In the genomic region with DNA sequence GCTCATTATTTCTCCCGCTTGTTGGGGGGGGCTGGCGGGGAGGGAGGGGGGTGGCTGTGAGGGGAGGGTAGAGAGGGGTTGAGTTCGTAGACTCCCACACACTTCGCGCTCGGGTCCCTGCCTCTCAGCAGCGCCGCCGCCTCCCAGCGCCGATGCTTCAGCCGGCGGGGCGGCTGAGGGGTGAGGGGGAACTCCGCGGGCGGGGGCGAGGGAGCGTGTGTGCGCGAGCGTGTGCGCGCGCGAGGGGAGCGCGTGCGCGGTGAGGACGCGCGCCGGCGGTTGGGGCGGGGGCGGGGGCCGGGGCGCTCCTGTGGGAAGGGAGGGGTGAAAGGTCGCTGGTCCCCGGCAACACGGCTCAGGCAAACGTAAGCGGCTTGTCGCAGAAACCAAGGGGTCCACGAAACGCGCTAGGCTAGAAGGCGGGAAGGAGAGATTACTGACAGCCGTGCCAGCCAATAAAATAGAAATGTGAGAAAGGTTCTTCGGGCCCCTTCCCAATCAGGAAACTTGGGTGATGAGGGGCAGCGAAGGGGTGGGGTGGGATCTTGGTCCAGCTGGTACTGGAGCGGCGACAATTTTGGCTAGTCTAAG, we compare ENCODE assay signal across 8 cellular contexts. TPM values are rescaled to one million over a fixed set of nuclear protein-coding genes. Genes with fewer than 3 reads are reported as not detected.
DNase-seq lines count a peak whose midpoint lies in the region; ATAC-seq, FAIRE-seq and TF ChIP-seq lines count a peak whose summit lies in the region.

No MANE protein-coding gene starts in this region.

- H3K9ac ChIP-seq in endothelial cell of umbilical vein (replicated peaks; ENCODE audit: extremely low read depth, insufficient read depth, low read length) = peak overlapping the region; percentile 20

- H3K79me2 ChIP-seq in endothelial cell of umbilical vein (ENCODE audit: control insufficient read depth, insufficient read depth, low read length) = no peaks in the 10 kb centered on the region

- peak overlapping the region; percentile 99 for H2AFZ ChIP-seq in endothelial cell of umbilical vein (ENCODE audit: low read depth, low read length)

- ATAC-seq in T-cell (replicated peaks in 1 of 4) (peak in 3 of 4 experiments; percentile 35 to 59 (median 36)), GM19452 (IDR thresholded peaks at IDR 0.05; ENCODE audit: unreplicated experiment) (no peak)

- no peak for FAIRE-seq in endothelial cell of umbilical vein (lab: Jason Lieb, UNC)

- POLR2A ChIA-PET in T-cell (lab: Charles Lee) = no interaction called here
- POLR2A ChIA-PET in endothelial cell of umbilical vein (lab: Charles Lee) = no interaction called here

- peak overlapping the region; percentile 55 to 98 (median 98) for H3K4me3 ChIP-seq in endothelial cell of umbilical vein (replicated peaks in 1 of 3; ENCODE audit: insufficient read depth in 1 of 3, low read depth in 1 of 3, low read length in 3 of 3)

- H3K27ac ChIP-seq in endothelial cell of umbilical vein (ENCODE audit: insufficient read depth, low read depth, low read length) = no peak overlapping the region
- H3K27ac ChIP-seq in temporal lobe (ENCODE audit: low read depth, low read length) = peak overlapping the region; percentile 96

- no TSS peak for BruUV-seq in endothelial cell of umbilical vein (replicated peaks; lab: Mats Ljungman, UMichigan)

- no peaks in the 10 kb centered on the region for H3K36me3 ChIP-seq in endothelial cell of umbilical vein (ENCODE audit: control insufficient read depth in 2 of 2, extremely low read depth in 1 of 2, insufficient read depth in 2 of 2, low read length in 2 of 2)

- no peaks in the 10 kb centered on the region for H4K20me1 ChIP-seq in endothelial cell of umbilical vein (replicated peaks; ENCODE audit: control insufficient read depth, extremely low read depth, insufficient read depth, low read length)

- H3K36me3 Mint-ChIP-seq in T-cell = no peaks in the 10 kb centered on the region

- H3K9me3 ChIP-seq in endothelial cell of umbilical vein (replicated peaks; ENCODE audit: control insufficient read depth, insufficient read depth, low read length) = no peaks in the 10 kb centered on the region

- H3K9me1 ChIP-seq in endothelial cell of umbilical vein (replicated peaks; ENCODE audit: control insufficient read depth, extremely low read depth, insufficient read depth, low read length) = no peaks in the 10 kb centered on the region

- H3K4me1 Mint-ChIP-seq in T-cell = no peaks in the 10 kb centered on the region

- TF ChIP-seq CTCF in GM10266 (IDR thresholded peaks at IDR 0.05; ENCODE audit: control insufficient read depth, insufficient read depth, low read depth, missing control alignments) (no peak), endothelial cell of umbilical vein (IDR thresholded peaks at IDR 0.05; ENCODE audit: extremely low read depth in 1 of 2, insufficient read depth in 1 of 2, low read depth in 1 of 2, low read length in 2 of 2) (no peak)

- peaks cover 8 to 18% of the 10 kb centered on the region in 2 experiments for H3K27me3 ChIP-seq in endothelial cell of umbilical vein (ENCODE audit: control insufficient read depth in 2 of 2, insufficient read depth in 2 of 2, low read length in 2 of 2)

- peaks cover 5% of the 10 kb centered on the region for H3K4me1 ChIP-seq in endothelial cell of umbilical vein (ENCODE audit: control insufficient read depth, extremely low read depth, insufficient read depth, low read length)

- H3K27me3 Mint-ChIP-seq in T-cell = peaks cover 31 to 34% of the 10 kb centered on the region in 2 donors

- CTCF ChIA-PET in T-cell (lab: Charles Lee) (no interaction called here), endothelial cell of umbilical vein (lab: Charles Lee) (interaction anchor here (1.2 to 1.5 kb wide), 3 partner anchors 111 to 319 kb away, joined by 3 to 5 read pairs (median 4); no protein-coding TSS in a partner anchor)

- DNase-seq in GM10266 (ENCODE audit: extremely low spot score) (peak; percentile 23), NCI-H1092 (lab: John Stamatoyannopoulos, UW) (peak; percentile 98), T-cell (peak in 4 of 34 experiments; percentile 6 to 29 (median 22)), endothelial cell of umbilical vein (ENCODE audit: low read depth, low spot score) (peak; percentile 92), lung microvascular endothelial cell (ENCODE audit: low read depth in 2 of 2) (peak; percentile 44 to 50), COLO829 (ENCODE audit: low spot score) (no peak)

- peak overlapping the region; percentile 28 to 43 (median 39) for H3K4me3 Mint-ChIP-seq in T-cell

- dilution Hi-C loops in endothelial cell of umbilical vein (cut with MboI; ENCODE audit: extremely low pct_ligation_motif_present, low sequenced_read_pairs) = no loop called here

- peaks cover 4 to 14% (median 11%) of the 10 kb centered on the region in 3 donors for H3K9me3 Mint-ChIP-seq in T-cell

- no peak overlapping the region for H3K27ac Mint-ChIP-seq in T-cell

- intact Hi-C loops in endothelial cell of umbilical vein (cut with micrococcal nuclease) = loop anchor here (2.0 to 10.0 kb wide), 4 partner anchors 111 to 927 kb away; no protein-coding TSS in a partner anchor

- TF ChIP-seq POLR2A in endothelial cell of umbilical vein (IDR thresholded peaks at IDR 0.05; ENCODE audit: low read depth, low read length) = no peak

- H3K4me2 ChIP-seq in endothelial cell of umbilical vein (ENCODE audit: insufficient read depth, low read length) = peak overlapping the region; percentile 78

TF ChIP-seq in endothelial cell of umbilical vein, 7 proteins besides CTCF, POLR2A, EP300 and RAD21:
- no peak for TF ChIP-seq FOS (IDR thresholded peaks at IDR 0.05; ENCODE audit: borderline replicate concordance, insufficient read depth, low read length)
- TF ChIP-seq, protein P1, sequence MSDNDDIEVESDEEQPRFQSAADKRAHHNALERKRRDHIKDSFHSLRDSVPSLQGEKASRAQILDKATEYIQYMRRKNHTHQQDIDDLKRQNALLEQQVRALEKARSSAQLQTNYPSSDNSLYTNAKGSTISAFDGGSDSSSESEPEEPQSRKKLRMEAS (IDR thresholded peaks at IDR 0.05; ENCODE audit: insufficient read depth, insufficient read length) = no peak
- TF ChIP-seq POLR2AphosphoS5 (IDR thresholded peaks at IDR 0.05; ENCODE audit: insufficient read depth, low read depth, low read length) = no peak
- TF ChIP-seq MYC (IDR thresholded peaks at IDR 0.05; ENCODE audit: low read depth, low read length) = no peak
- TF ChIP-seq EZH2 (IDR thresholded peaks at IDR 0.05; ENCODE audit: borderline replicate concordance, low read depth, low read length, severe bottlenecking) = no peak
- no peak for TF ChIP-seq GATA2 (IDR thresholded peaks at IDR 0.05; ENCODE audit: insufficient read depth, insufficient read length, low read depth, low read length)
- TF ChIP-seq JUN (IDR thresholded peaks at IDR 0.05; ENCODE audit: borderline replicate concordance, insufficient read depth, insufficient read length, low read depth) = no peak
TF ChIP-seq in endothelial cell of umbilical vein: peak in this region for 0.

RNA-seq across cellular contexts. Expression of a gene that starts 0.3 kb away (rescaled TPM):
- total RNA-seq in T-cell (under 1 TPM in 1 of 5 donors, not detected in 4; 0.09 TPM), endothelial cell of umbilical vein (3.3 and 8.2 TPM in 2 replicates), lung microvascular endothelial cell (under 0.01 TPM in 1 of 2 replicates, not detected in the other), temporal lobe (47.9 TPM)
- 2.5 and 2.7 TPM in 2 replicates for polyA plus RNA-seq in endothelial cell of umbilical vein
- 2.9 and 3.6 TPM in 2 replicates for polyA plus RNA-seq in endothelial cell of umbilical vein (2011; cell fraction: cytosol; rRNA removed)
- polyA plus RNA-seq in endothelial cell of umbilical vein (2011; cell fraction: nucleus; rRNA removed) = 8.4 and 8.6 TPM in 2 replicates
- 3.1 and 6.6 TPM in 2 replicates for polyA plus RNA-seq in endothelial cell of umbilical vein (2012)
- 5.5 and 6.8 TPM in 2 replicates for polyA minus RNA-seq in endothelial cell of umbilical vein
- not detected for polyA minus RNA-seq in endothelial cell of umbilical vein (2011; cell fraction: cytosol; rRNA and poly(A)+ RNA removed)
- 19.0 and 31.6 TPM in 2 replicates for polyA minus RNA-seq in endothelial cell of umbilical vein (2011; cell fraction: nucleus; rRNA and poly(A)+ RNA removed)
